Comparison of ENCODE assay signal across 29 cellular contexts in the genomic region with DNA sequence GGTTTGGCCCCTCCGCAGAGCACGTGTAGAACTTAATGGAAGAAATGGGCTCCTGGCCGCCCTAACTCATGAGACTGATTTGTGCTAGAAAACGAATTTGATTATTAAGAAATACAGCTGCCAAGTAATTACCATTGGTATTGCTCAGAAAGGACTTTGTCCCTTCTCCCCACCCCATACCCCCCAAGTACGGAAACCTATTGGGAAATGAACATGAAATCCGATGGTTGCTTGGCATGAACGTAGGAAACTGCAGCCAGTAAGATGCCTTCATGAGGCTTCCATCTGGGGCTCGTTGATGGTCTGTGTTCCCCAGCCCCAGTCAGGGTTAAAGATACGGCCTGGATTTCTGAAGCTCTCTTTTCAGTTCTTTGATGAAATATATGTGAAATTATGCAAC. TPM values are rescaled to one million over a fixed set of nuclear protein-coding genes. Genes with fewer than 3 reads are reported as not detected.
"Had no signal": no experiment of that assay in that cellular context is flagged by ENCODE, and none has a peak within 500 bp of the region (broad histone marks: within the 10 kb centered on the region; RNA-seq: fewer than 3 reads in every experiment).

No MANE protein-coding gene starts in this region.

- H3K27ac ChIP-seq: stomach, suprapubic skin, testis, thoracic aorta, thyroid gland, tibial artery, tibial nerve, transverse colon, upper lobe of left lung, upper lobe of right lung, uterus, vagina had no signal

- H3K4me3 ChIP-seq: stomach, suprapubic skin, testis, thoracic aorta, thyroid gland, tibial artery, tibial nerve, transverse colon, upper lobe of left lung, upper lobe of right lung, uterus, vagina had no signal

- H3K9me3 ChIP-seq: stomach, suprapubic skin, testis, thoracic aorta, thyroid gland, tibial artery, tibial nerve, transverse colon, upper lobe of left lung, upper lobe of right lung, uterus, vagina had no signal

- DNase-seq: stimulated activated CD4-positive, alpha-beta T cell treated with anti-CD3 and anti-CD28 coated beads, Interleukin-2, amount 100 ng/mL, for 48 hours; stimulated activated CD4-positive, alpha-beta T cell treated with anti-CD3 and anti-CD28 coated beads, Interleukin-4, amount 100 ng/mL, for 1 hour; stimulated activated CD4-positive, alpha-beta T cell treated with anti-CD3 and anti-CD28 coated beads, Interleukin-4, amount 100 ng/mL, for 24 hours; stimulated activated CD8-positive, alpha-beta memory T cell treated with anti-CD3 and anti-CD28 coated beads, Interleukin-4, amount 100 ng/mL, for 48 hours; stimulated activated naive B cell treated with anti-CD40 and anti-IgM and Interleukin-4, amounts not matched to agents 10 μg/mL and 1 μg/mL and 100 μg/mL, for 72 hours; stimulated activated naive CD4-positive, alpha-beta T cell; stimulated activated naive CD4-positive, alpha-beta T cell treated with Interleukin-2 at 50 U/mL for 16 hours; stimulated activated naive CD8-positive, alpha-beta T cell treated with anti-CD3 and anti-CD28 coated beads, Interleukin-15, amount 100 ng/mL, for 72 hours; stimulated activated naive CD8-positive, alpha-beta T cell treated with anti-CD3 and anti-CD28 coated beads, Interleukin-15, Interleukin-2, amounts not matched to agents 100 U/mL and 50 U/mL, for 24 hours; stomach; substantia nigra; testis; thyroid gland; tibial artery; transverse colon; trophoblast cell; upper lobe of left lung; upper lobe of right lung; uterus had no signal

- FAIRE-seq: urothelium cell line had no signal

- ATAC-seq: stimulated activated effector memory CD8-positive, alpha-beta T cell treated with anti-CD3 and anti-CD28 coated beads, Interleukin-12 subunit alpha, Interleukin-12 subunit beta, amount 100 ng/mL, for 72 hours; stimulated activated memory B cell treated with anti-CD40 and anti-IgM and Interleukin-4, amounts not matched to agents 10 μg/mL and 1 μg/mL and 100 μg/mL, for 72 hours; stimulated activated naive B cell treated with anti-CD40 and anti-IgM and Interleukin-4, amounts not matched to agents 10 μg/mL and 1 μg/mL and 100 μg/mL, for 72 hours; stimulated activated naive CD8-positive, alpha-beta T cell treated with anti-CD3 and anti-CD28 coated beads, Interleukin-15, amount 100 ng/mL, for 72 hours; stimulated activated naive CD8-positive, alpha-beta T cell treated with anti-CD3 and anti-CD28 coated beads, Interleukin-15, Interleukin-2, amounts not matched to agents 100 U/mL and 50 U/mL, for 24 hours; upper lobe of right lung had no signal

- H3K36me3 ChIP-seq: uterus had no signal

- H3K27me3 ChIP-seq: stomach, suprapubic skin, testis, thyroid gland, tibial artery, tibial nerve, transverse colon, upper lobe of left lung, upper lobe of right lung, uterus, vagina had no signal

- H3K4me1 ChIP-seq: stomach, suprapubic skin, testis, thyroid gland, tibial artery, tibial nerve, transverse colon, upper lobe of left lung, upper lobe of right lung, uterus, vagina had no signal

RNA-seq across cellular contexts. Expression of gene UTS2, which starts 47.4 kb away (rescaled TPM):
- total RNA-seq: suprapubic skin, temporal lobe, testis, thoracic aorta, thyroid gland, transverse colon, upper lobe of left lung, upper lobe of right lung, ureter, uterus had no signal
- polyA plus RNA-seq: stomach, urinary bladder had no signal
